ENCODE assay signal across 25 cellular contexts in genomic region chr1:62233926-62234450, GRCh38. TPM values are rescaled to one million over a fixed set of nuclear protein-coding genes. Genes with fewer than 3 reads are reported as not detected.
"Had no signal": no experiment of that assay in that cellular context is flagged by ENCODE, and none has a peak within 500 bp of the region (broad histone marks: within the 10 kb centered on the region; RNA-seq: fewer than 3 reads in every experiment).

No MANE protein-coding gene starts in this region.

- H3K27me3 ChIP-seq: adrenal gland had no signal

- H3K27me3 Mint-ChIP-seq: activated CD4-positive, alpha-beta T cell treated with anti-CD3 and anti-CD28 coated beads, Interleukin-2, amount 10 ng/mL, durations not matched to agents 7 days and 5 days; activated naive CD8-positive, alpha-beta T cell treated with anti-CD3 and anti-CD28 coated beads, Interleukin-2, amount 10 ng/mL, durations not matched to agents 7 days and 5 days had no signal

- H3K4me1 ChIP-seq: adrenal gland had no signal

- H3K27ac Mint-ChIP-seq: activated B cell treated with CpG ODN at 0.5 μM for 24 hours; activated CD4-positive, alpha-beta memory T cell treated with anti-CD3 and anti-CD28 coated beads, Interleukin-2, amount 10 ng/mL, durations not matched to agents 7 days and 5 days; activated CD4-positive, alpha-beta T cell treated with anti-CD3 and anti-CD28 coated beads, Interleukin-2, amount 10 ng/mL, durations not matched to agents 7 days and 5 days; activated naive CD8-positive, alpha-beta T cell treated with anti-CD3 and anti-CD28 coated beads, Interleukin-2, amount 10 ng/mL, durations not matched to agents 7 days and 5 days; activated T-cell treated with anti-CD3 and anti-CD28 coated beads, Interleukin-2, amount 50 U/mL, for 72 hours; activated T-helper 2 cell treated with anti-CD3 and anti-CD28 coated beads, Interferon-gamma antibody, Interleukin-2, Interleukin-4, amounts not matched to agents 10 μg/mL and 5 μg/mL and 100 μg/mL, durations not matched to agents 14 hours and 24 hours and 36 hours; brain; T-helper 17 cell had no signal

- H3K9me3 Mint-ChIP-seq: activated B cell treated with CpG ODN at 0.5 μM for 24 hours; activated CD4-positive, alpha-beta memory T cell treated with anti-CD3 and anti-CD28 coated beads, Interleukin-2, amount 10 ng/mL, durations not matched to agents 7 days and 5 days; activated CD4-positive, alpha-beta T cell treated with anti-CD3 and anti-CD28 coated beads, Interleukin-2, amount 10 ng/mL, durations not matched to agents 7 days and 5 days; activated naive CD8-positive, alpha-beta T cell treated with anti-CD3 and anti-CD28 coated beads, Interleukin-2, amount 10 ng/mL, durations not matched to agents 7 days and 5 days; activated T-cell treated with anti-CD3 and anti-CD28 coated beads, Interleukin-2, amount 50 U/mL, for 72 hours; activated T-helper 2 cell treated with anti-CD3 and anti-CD28 coated beads, Interferon-gamma antibody, Interleukin-2, Interleukin-4, amounts not matched to agents 10 μg/mL and 5 μg/mL and 100 μg/mL, durations not matched to agents 14 hours and 24 hours and 36 hours; brain had no signal

- DNase-seq: activated B cell treated with CpG ODN at 0.5 μM for 24 hours; activated CD4-positive, alpha-beta memory T cell treated with anti-CD3 and anti-CD28 coated beads, Interleukin-2, amount 10 ng/mL, durations not matched to agents 7 days and 5 days; activated CD4-positive, alpha-beta T cell treated with anti-CD3 and anti-CD28 coated beads, Interleukin-2, amount 10 ng/mL, durations not matched to agents 7 days and 5 days; activated gamma-delta T cell treated with Interleukin-2 at 50 U/mL for 16 hours; activated naive CD4-positive, alpha-beta T cell treated with anti-CD3 and anti-CD28 coated beads, Interleukin-2, amount 50 U/mL, for 16 hours; activated naive CD8-positive, alpha-beta T cell treated with anti-CD3 and anti-CD28 coated beads, Interleukin-2, amount 10 ng/mL, durations not matched to agents 7 days and 5 days; activated T-cell treated with anti-CD3 and anti-CD28 coated beads for 4 hours; activated T-cell treated with anti-CD3 and anti-CD28 coated beads, Interleukin-2, amount 50 U/mL, for 72 hours; adrenal gland; anterior cingulate cortex; MM.1S; NCI-H1105; NCI-H1436; NCI-H187; NCI-H2081; NCI-H446; NCI-H524; SIG-M5; T-helper 17 cell; T-helper 9 cell had no signal

- H3K36me3 Mint-ChIP-seq: activated naive CD8-positive, alpha-beta T cell treated with anti-CD3 and anti-CD28 coated beads, Interleukin-2, amount 10 ng/mL, durations not matched to agents 7 days and 5 days; brain had no signal

- H3K9me3 ChIP-seq: adrenal gland had no signal

- H3K27ac ChIP-seq: adrenal gland had no signal

- H3K4me3 Mint-ChIP-seq: activated B cell treated with CpG ODN at 0.5 μM for 24 hours; activated CD4-positive, alpha-beta memory T cell treated with anti-CD3 and anti-CD28 coated beads, Interleukin-2, amount 10 ng/mL, durations not matched to agents 7 days and 5 days; activated CD4-positive, alpha-beta T cell treated with anti-CD3 and anti-CD28 coated beads, Interleukin-2, amount 10 ng/mL, durations not matched to agents 7 days and 5 days; activated naive CD8-positive, alpha-beta T cell treated with anti-CD3 and anti-CD28 coated beads, Interleukin-2, amount 10 ng/mL, durations not matched to agents 7 days and 5 days; activated T-cell treated with anti-CD3 and anti-CD28 coated beads, Interleukin-2, amount 50 U/mL, for 72 hours; brain; T-helper 17 cell had no signal

- H3K4me3 ChIP-seq: adrenal gland had no signal

- H3K36me3 ChIP-seq: adrenal gland had no signal

- H3K4me1 Mint-ChIP-seq: activated B cell treated with CpG ODN at 0.5 μM for 24 hours; activated CD4-positive, alpha-beta T cell treated with anti-CD3 and anti-CD28 coated beads, Interleukin-2, amount 10 ng/mL, durations not matched to agents 7 days and 5 days; activated naive CD8-positive, alpha-beta T cell treated with anti-CD3 and anti-CD28 coated beads, Interleukin-2, amount 10 ng/mL, durations not matched to agents 7 days and 5 days had no signal

- FAIRE-seq: RCC 7860 had no signal

RNA-seq across cellular contexts. Expression of gene L1TD1, which starts 39.3 kb away (rescaled TPM):
- total RNA-seq: activated CD4-positive, alpha-beta memory T cell treated with anti-CD3 and anti-CD28 coated beads, Interleukin-2, amount 10 ng/mL, durations not matched to agents 7 days and 5 days; activated CD4-positive, alpha-beta T cell treated with anti-CD3 and anti-CD28 coated beads, Interleukin-2, amount 10 ng/mL, durations not matched to agents 7 days and 5 days; activated CD8-positive, alpha-beta memory T cell treated with anti-CD3 and anti-CD28 coated beads for 36 hours; activated naive CD8-positive, alpha-beta T cell treated with anti-CD3 and anti-CD28 coated beads, Interleukin-2, amount 10 ng/mL, durations not matched to agents 7 days and 5 days; activated T-cell treated with anti-CD3 and anti-CD28 coated beads, Interleukin-2, amount 50 U/mL, for 72 hours; activated T-helper 2 cell treated with anti-CD3 and anti-CD28 coated beads, Interferon-gamma antibody, Interleukin-2, Interleukin-4, amounts not matched to agents 10 μg/mL and 5 μg/mL and 100 μg/mL, durations not matched to agents 14 hours and 24 hours and 36 hours; PC-3; T-helper 17 cell had no signal
